Comparison of ENCODE assay signal across 2 cellular contexts in genomic region chr10:90992462-90992861, GRCh38.
TF ChIP-seq lines count a peak whose summit lies in the region.

No MANE protein-coding gene starts in this region.

TF ChIP-seq in GM12878, 131 proteins besides CTCF, POLR2A, EP300 and RAD21 (continued from another document):
- TF ChIP-seq SKIL (IDR thresholded peaks at IDR 0.05; ENCODE audit: low read depth, poor library complexity, severe bottlenecking): peak; percentile 25
- TF ChIP-seq ATF7 (IDR thresholded peaks at IDR 0.05; ENCODE audit: low read depth): peak; percentile 91
- peak; percentile 74; the same call in 1 of the 2 replicates for TF ChIP-seq CREB1 (IDR thresholded peaks at IDR 0.05; ENCODE audit: low read depth)
- TF ChIP-seq CREM (IDR thresholded peaks at IDR 0.05; ENCODE audit: low read depth): peak; percentile 55; the same call in 1 of the 2 replicates
- TF ChIP-seq ETV6 (conservative IDR thresholded peaks at IDR 0.05 in 1 of 2, IDR thresholded peaks at IDR 0.05 in 1 of 2; ENCODE audit: borderline replicate concordance in 1 of 2, low read depth in 1 of 2): no peak
- 0 out of 2 replicates have a peak, but pooled peaks have one; percentile 60 for TF ChIP-seq MEF2A (IDR thresholded peaks at IDR 0.05; ENCODE audit: insufficient read depth, low read depth, low read length)
- TF ChIP-seq GABPA (IDR thresholded peaks at IDR 0.05; ENCODE audit: low read depth): peak; percentile 37; the same call in 1 of the 2 replicates
- no peak for TF ChIP-seq ELK1 (IDR thresholded peaks at IDR 0.05; ENCODE audit: low read depth, low read length)
- peak in 1 of 2 experiments; percentile 72; a peak in 1 of 4 replicates for TF ChIP-seq CEBPB (IDR thresholded peaks at IDR 0.05; ENCODE audit: borderline replicate concordance in 1 of 2, low read depth in 2 of 2, low read length in 2 of 2)
- TF ChIP-seq RUNX3 (IDR thresholded peaks at IDR 0.05; ENCODE audit: low read length): peak; percentile 67; the same call in 1 of the 2 replicates
- no peak for TF ChIP-seq POLR2AphosphoS5 (IDR thresholded peaks at IDR 0.05; ENCODE audit: low read length)
- peak; percentile 84 to 93 for TF ChIP-seq BHLHE40 (IDR thresholded peaks at IDR 0.05; ENCODE audit: borderline replicate concordance in 1 of 2, low read depth in 2 of 2, low read length in 1 of 2)
- peak; percentile 81; the same call in 1 of the 2 replicates for TF ChIP-seq FOXM1 (IDR thresholded peaks at IDR 0.05; ENCODE audit: low read depth, low read length)

TF ChIP-seq in SK-N-SH treated with all-trans-retinoic acid at 6 μM for 48 hours, 23 proteins besides CTCF, POLR2A, EP300 and RAD21 (continued from another document):
- no peak for TF ChIP-seq POU6F1 (CRISPR knock-in tag; IDR thresholded peaks at IDR 0.05; ENCODE audit: borderline replicate concordance, low read depth)
- TF ChIP-seq ZFP3 (CRISPR knock-in tag; IDR thresholded peaks at IDR 0.05): no peak
- TF ChIP-seq RARB (CRISPR knock-in tag; IDR thresholded peaks at IDR 0.05): no peak
- TF ChIP-seq PPARA (CRISPR knock-in tag; IDR thresholded peaks at IDR 0.05; ENCODE audit: borderline replicate concordance): no peak
- TF ChIP-seq ESRRG (CRISPR knock-in tag; IDR thresholded peaks at IDR 0.05): no peak
- no peak for TF ChIP-seq ISL1 (CRISPR knock-in tag; IDR thresholded peaks at IDR 0.05)
- TF ChIP-seq ZNF565 (CRISPR knock-in tag; conservative IDR thresholded peaks at IDR 0.05; ENCODE audit: low read depth): no peak
